Comparison of ENCODE assay signal across 12 cellular contexts in the genomic region with DNA sequence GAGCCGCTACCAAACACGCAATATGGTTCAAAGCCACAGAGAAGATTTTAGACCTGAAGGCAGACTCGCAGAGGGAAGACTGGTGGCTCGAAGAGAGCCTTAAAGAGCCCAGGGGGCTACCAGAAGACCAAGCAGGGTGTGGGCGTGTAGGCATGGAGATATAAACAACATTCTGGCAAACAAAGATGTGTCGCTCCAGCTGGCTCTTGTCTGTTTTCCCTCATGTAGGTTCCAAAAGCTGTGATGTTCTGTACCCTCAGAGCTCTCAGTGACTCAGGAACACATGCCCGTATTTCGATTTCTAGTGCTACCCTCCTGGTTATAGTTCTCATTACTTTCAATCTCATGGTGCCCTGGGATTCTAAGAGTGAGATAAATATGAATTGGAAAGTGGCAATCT. TPM values are rescaled to one million over a fixed set of nuclear protein-coding genes. Genes with fewer than 3 reads are reported as not detected.
DNase-seq lines count a peak whose midpoint lies in the region; ATAC-seq and TF ChIP-seq lines count a peak whose summit lies in the region.
"Had no signal": no experiment of that assay in that cellular context is flagged by ENCODE, and none has a peak within 500 bp of the region (broad histone marks: within the 10 kb centered on the region; RNA-seq: fewer than 3 reads in every experiment).

No MANE protein-coding gene starts in this region.

- H3K27ac Mint-ChIP-seq in MCF 10A (ENCODE audit: low read depth, unreplicated experiment) = no peak overlapping the region
- H3K27ac Mint-ChIP-seq in activated T-helper 17 cell treated with anti-CD3 and anti-CD28 coated beads, Interleukin-2, amount 50 U/mL, for 72 hours = peak overlapping the region; percentile 70

- H3K27ac ChIP-seq in mammary epithelial cell (ENCODE audit: insufficient read depth, low read depth, low read length) = no peak overlapping the region
- H3K27ac ChIP-seq in tibial artery = peak overlapping the region; percentile 16 to 62
- H3K27ac ChIP-seq: pancreas had no signal

- no peaks in the 10 kb centered on the region for H3K36me3 Mint-ChIP-seq in MCF 10A (ENCODE audit: insufficient read depth, unreplicated experiment)
- peaks cover 33% of the 10 kb centered on the region for H3K36me3 Mint-ChIP-seq in activated T-helper 17 cell treated with anti-CD3 and anti-CD28 coated beads, Interleukin-2, amount 50 U/mL, for 72 hours (ENCODE audit: low read depth)

- no peaks in the 10 kb centered on the region for H3K9me3 Mint-ChIP-seq in MCF 10A (ENCODE audit: unreplicated experiment)
- no peaks in the 10 kb centered on the region for H3K9me3 Mint-ChIP-seq in activated T-helper 17 cell treated with anti-CD3 and anti-CD28 coated beads, Interleukin-2, amount 50 U/mL, for 72 hours

- intact Hi-C loops in mammary epithelial cell (cut with micrococcal nuclease) = no loop called here
- intact Hi-C loops in MCF 10A (cut with micrococcal nuclease) = no loop called here
- intact Hi-C loops in left ventricle myocardium superior (cut with micrococcal nuclease) = no loop called here
- intact Hi-C loops in tibial artery (cut with DNase I; ENCODE audit: low total_unique reads) = no loop called here

- TF ChIP-seq CTCF in mammary epithelial cell (conservative IDR thresholded peaks at IDR 0.05 in 1 of 2, IDR thresholded peaks at IDR 0.05 in 1 of 2; ENCODE audit: extremely low read depth in 1 of 2, insufficient read depth in 1 of 2, low read depth in 1 of 2, low read length in 2 of 2) = no peak
- TF ChIP-seq CTCF in MCF 10A (IDR thresholded peaks at IDR 0.05; ENCODE audit: unreplicated experiment) = no peak
- TF ChIP-seq CTCF in tibial artery (IDR thresholded peaks at IDR 0.05) = no peak

- no peaks in the 10 kb centered on the region for H4K20me1 ChIP-seq in mammary epithelial cell (ENCODE audit: insufficient read depth, low read length)

- dilution Hi-C loops in mammary epithelial cell (cut with HindIII; ENCODE audit: low sequenced_read_pairs) = no loop called here

- peak overlapping the region; percentile 12 for H2AFZ ChIP-seq in mammary epithelial cell (ENCODE audit: low read depth, low read length)

- H3K9ac ChIP-seq in mammary epithelial cell (ENCODE audit: insufficient read depth, low read length) = no peak overlapping the region

- H3K36me3 ChIP-seq in mammary epithelial cell (ENCODE audit: insufficient read depth, low read length) = no peaks in the 10 kb centered on the region
- no peaks in the 10 kb centered on the region for H3K36me3 ChIP-seq in tibial artery
- H3K36me3 ChIP-seq: pancreas had no signal

- H3K4me3 ChIP-seq in mammary epithelial cell (replicated peaks in 1 of 3; ENCODE audit: insufficient read depth in 1 of 3, low read depth in 2 of 3, low read length in 3 of 3) (no peak overlapping the region), tibial artery (peak overlapping the region in 1 of 2 donors; percentile 3)
- H3K4me3 ChIP-seq: pancreas had no signal

- H3K4me3 Mint-ChIP-seq in MCF 10A (ENCODE audit: unreplicated experiment) = no peak overlapping the region
- no peak overlapping the region for H3K4me3 Mint-ChIP-seq in activated T-helper 17 cell treated with anti-CD3 and anti-CD28 coated beads, Interleukin-2, amount 50 U/mL, for 72 hours

- no peaks in the 10 kb centered on the region for H3K9me3 ChIP-seq in mammary epithelial cell (replicated peaks; ENCODE audit: insufficient read depth, low read length)
- H3K9me3 ChIP-seq in tibial artery = no peaks in the 10 kb centered on the region
- H3K9me3 ChIP-seq: pancreas had no signal

- H3K4me1 ChIP-seq in mammary epithelial cell (ENCODE audit: insufficient read depth, low read length) (peaks cover 4% of the 10 kb centered on the region), tibial artery (peaks cover 0 to 4% (median 3%) of the 10 kb centered on the region in 4 donors)
- H3K4me1 ChIP-seq: pancreas had no signal

- H3K4me1 Mint-ChIP-seq in MCF 10A (ENCODE audit: insufficient read depth, unreplicated experiment) = peaks cover 5% of the 10 kb centered on the region
- peaks cover 54% of the 10 kb centered on the region for H3K4me1 Mint-ChIP-seq in activated T-helper 17 cell treated with anti-CD3 and anti-CD28 coated beads, Interleukin-2, amount 50 U/mL, for 72 hours

- no peak for ATAC-seq in activated T-helper 17 cell treated with anti-CD3 and anti-CD28 coated beads, Interleukin-2, amount 50 U/mL, for 72 hours (replicated peaks)
- peak; percentile 40 for ATAC-seq in left ventricle myocardium superior
- no peak for ATAC-seq in GM19328 (IDR thresholded peaks at IDR 0.05; ENCODE audit: unreplicated experiment)
- ATAC-seq in GM19351 (IDR thresholded peaks at IDR 0.05; ENCODE audit: unreplicated experiment) = no peak
- no peak for ATAC-seq in GM18873 (IDR thresholded peaks at IDR 0.05; ENCODE audit: low FRiP score, unreplicated experiment)
- ATAC-seq: pancreas had no signal

- H3K27me3 Mint-ChIP-seq in MCF 10A (ENCODE audit: insufficient read depth, unreplicated experiment) = no peaks in the 10 kb centered on the region
- no peaks in the 10 kb centered on the region for H3K27me3 Mint-ChIP-seq in activated T-helper 17 cell treated with anti-CD3 and anti-CD28 coated beads, Interleukin-2, amount 50 U/mL, for 72 hours

- no peak overlapping the region for H3K4me2 ChIP-seq in mammary epithelial cell (ENCODE audit: insufficient read depth, low read depth, low read length)

- BruUV-seq in mammary epithelial cell (replicated peaks; lab: Mats Ljungman, UMichigan) (no TSS peak), MCF 10A (replicated peaks; lab: Mats Ljungman, UMichigan) (no TSS peak)

- DNase-seq in mammary epithelial cell (no peak), MCF 10A (ENCODE audit: unreplicated experiment) (no peak), left ventricle myocardium superior (no peak), tibial artery (no peak)
- DNase-seq: activated CD8-positive, alpha-beta memory T cell treated with anti-CD3 and anti-CD28 coated beads, Interleukin-2, amount 50 U/mL, for 4 hours; cortex of kidney; pancreas; substantia nigra had no signal

- POLR2A ChIA-PET in MCF 10A (lab: Yijun Ruan, JAX) = no interaction called here

- CTCF ChIA-PET in mammary epithelial cell (lab: Charles Lee; ENCODE audit: low non-redundant PET) = no interaction called here
- CTCF ChIA-PET in MCF 10A (lab: Yijun Ruan, JAX) = interaction anchor here (0.7 to 2.5 kb wide), 3 partner anchors 108 to 662 kb away, joined by 3 to 8 read pairs (median 4); no protein-coding TSS in a partner anchor

- WGBS in mammary epithelial cell (ENCODE audit: low coverage, missing lambda C conversion rate) = 41% methylated on average over 8 of the region's 8 CpGs

- in situ Hi-C loops in mammary epithelial cell (cut with MboI; ENCODE audit: low sequenced_read_pairs in 2 of 2) = no loop called here

- no peaks in the 10 kb centered on the region for H3K79me2 ChIP-seq in mammary epithelial cell (ENCODE audit: insufficient read depth, low read length)

- H3K27me3 ChIP-seq in mammary epithelial cell (ENCODE audit: insufficient read depth, low read length) = no peaks in the 10 kb centered on the region
- H3K27me3 ChIP-seq in tibial artery = no peaks in the 10 kb centered on the region
- H3K27me3 ChIP-seq: pancreas had no signal

RNA-seq across cellular contexts. Expression of a gene that starts 44.5 kb away (rescaled TPM):
- total RNA-seq in mammary epithelial cell = 1 to 10 TPM in 1 of 2 donors, under 1 TPM in 1; 0.50 to 5.1 TPM
- 5.1 TPM for polyA plus RNA-seq in mammary epithelial cell
- 32.4 TPM for polyA minus RNA-seq in mammary epithelial cell
- total RNA-seq in MCF 10A (2022) = 0.96 and 1.6 TPM in 2 replicates
- 100 to 1,000 TPM; 142 to 227 TPM for total RNA-seq in activated T-helper 17 cell treated with anti-CD3 and anti-CD28 coated beads, Interleukin-2, amount 50 U/mL, for 72 hours
- total RNA-seq in left ventricle myocardium superior = 2.3 TPM

Comparison
In these comparisons a context has a peak if more than half of its experiments do, and no peak if none do; other contexts are left out.
1. RNA of a gene that starts 44.5 kb away (total RNA-seq): 142 to 227 TPM in activated T-helper 17 cell treated with anti-CD3 and anti-CD28 coated beads, Interleukin-2, amount 50 U/mL, for 72 hours; 0.50 to 5.1 TPM in mammary epithelial cell, 2.3 TPM in left ventricle myocardium superior (single experiment) and 0.96 to 1.6 TPM in MCF 10A; every median in the first group is over 10 times any median in the second.